ENCODE assay signal across 9 cellular contexts in genomic region chr2:23760746-23761145, GRCh38.
DNase-seq lines count a peak whose midpoint lies in the region; ATAC-seq, FAIRE-seq and TF ChIP-seq lines count a peak whose summit lies in the region.
"Had no signal": no experiment of that assay in that cellular context is flagged by ENCODE, and none has a peak within 500 bp of the region (broad histone marks: within the 10 kb centered on the region; RNA-seq: fewer than 3 reads in every experiment).

No MANE protein-coding gene starts in this region.

- FAIRE-seq in G401.6 (lab: Jason Lieb, UNC): peak; percentile 86

- H3K27me3 ChIP-seq in dorsolateral prefrontal cortex (no peaks in the 10 kb centered on the region), psoas muscle (ENCODE audit: insufficient read depth in 3 of 3, low read length in 2 of 3) (no peaks in the 10 kb centered on the region)

- peak in 3 of 4 donors; percentile 27 to 63 (median 37) for ATAC-seq in psoas muscle
- no peak for ATAC-seq in GM19397 (IDR thresholded peaks at IDR 0.05; ENCODE audit: unreplicated experiment)
- no peak for ATAC-seq in HG03432 (IDR thresholded peaks at IDR 0.05; ENCODE audit: unreplicated experiment)

- H3K9me3 ChIP-seq in psoas muscle: no peaks in the 10 kb centered on the region

- H3K4me3 ChIP-seq in dorsolateral prefrontal cortex: no peak overlapping the region
- H3K4me3 ChIP-seq in psoas muscle: no peak overlapping the region

- peaks cover 0 to 28% of the 10 kb centered on the region in 2 donors for H3K36me3 ChIP-seq in psoas muscle (ENCODE audit: insufficient read depth in 1 of 2, low read depth in 1 of 2)

- H3K4me1 ChIP-seq in psoas muscle: peaks cover 25% of the 10 kb centered on the region

- intact Hi-C loops in dorsolateral prefrontal cortex (cut with DNase I) (no loop called here), psoas muscle (cut with DNase I) (loop anchor here in 1 of 2 donors (5.0 kb wide), 1 partner anchor 123 kb away; no protein-coding TSS in a partner anchor)

- peak in 55 of 56 donors; percentile 17 to 66 (median 43) for TF ChIP-seq CTCF in dorsolateral prefrontal cortex (IDR thresholded peaks at IDR 0.05 in 54 of 56, conservative IDR thresholded peaks at IDR 0.05 in 2 of 56; ENCODE audit: low read depth in 1 of 56, partially characterized antibody in 56 of 56)
- TF ChIP-seq CTCF in psoas muscle (IDR thresholded peaks at IDR 0.05): peak; percentile 51

- H3K27ac ChIP-seq in dorsolateral prefrontal cortex (no peak overlapping the region), psoas muscle (no peak overlapping the region)

- 56 to 72% (median 57%) methylated on average over 4 of the region's 4 CpGs for WGBS in psoas muscle, 3 donors

- DNase-seq in NCI-H2227 (lab: John Stamatoyannopoulos, UW; ENCODE audit: unreplicated experiment): peak; percentile 38
- DNase-seq in dorsolateral prefrontal cortex: no peak
- DNase-seq in psoas muscle: no peak
- DNase-seq in middle frontal gyrus (ENCODE audit: extremely low spot score, low spot score): no peak
- DNase-seq in stimulated activated CD4-positive, alpha-beta T cell treated with anti-CD3 and anti-CD28 coated beads, Interleukin-1b, Interleukin-23, amount 100 ng/mL, for 48 hours: no peak
- DNase-seq: SHP77 treated with DMSO at 0.1 percent for 48 hours had no signal

Comparison
In these comparisons a context has a peak if more than half of its experiments do, and no peak if none do; other contexts are left out.
1. ATAC-seq: peak in psoas muscle (3 of 4); none in GM19397 (single experiment) and HG03432 (single experiment).